In genomic region chr17:45052052-45052772, GRCh38 we compare ENCODE assay signal across 1 cellular context.
TF ChIP-seq lines count a peak whose summit lies in the region.

No MANE protein-coding gene starts in this region.

TF ChIP-seq in HEK293, 187 proteins besides CTCF, POLR2A, EP300 and RAD21 (continued from another document and continues in another):
- TF ChIP-seq, protein P1, sequence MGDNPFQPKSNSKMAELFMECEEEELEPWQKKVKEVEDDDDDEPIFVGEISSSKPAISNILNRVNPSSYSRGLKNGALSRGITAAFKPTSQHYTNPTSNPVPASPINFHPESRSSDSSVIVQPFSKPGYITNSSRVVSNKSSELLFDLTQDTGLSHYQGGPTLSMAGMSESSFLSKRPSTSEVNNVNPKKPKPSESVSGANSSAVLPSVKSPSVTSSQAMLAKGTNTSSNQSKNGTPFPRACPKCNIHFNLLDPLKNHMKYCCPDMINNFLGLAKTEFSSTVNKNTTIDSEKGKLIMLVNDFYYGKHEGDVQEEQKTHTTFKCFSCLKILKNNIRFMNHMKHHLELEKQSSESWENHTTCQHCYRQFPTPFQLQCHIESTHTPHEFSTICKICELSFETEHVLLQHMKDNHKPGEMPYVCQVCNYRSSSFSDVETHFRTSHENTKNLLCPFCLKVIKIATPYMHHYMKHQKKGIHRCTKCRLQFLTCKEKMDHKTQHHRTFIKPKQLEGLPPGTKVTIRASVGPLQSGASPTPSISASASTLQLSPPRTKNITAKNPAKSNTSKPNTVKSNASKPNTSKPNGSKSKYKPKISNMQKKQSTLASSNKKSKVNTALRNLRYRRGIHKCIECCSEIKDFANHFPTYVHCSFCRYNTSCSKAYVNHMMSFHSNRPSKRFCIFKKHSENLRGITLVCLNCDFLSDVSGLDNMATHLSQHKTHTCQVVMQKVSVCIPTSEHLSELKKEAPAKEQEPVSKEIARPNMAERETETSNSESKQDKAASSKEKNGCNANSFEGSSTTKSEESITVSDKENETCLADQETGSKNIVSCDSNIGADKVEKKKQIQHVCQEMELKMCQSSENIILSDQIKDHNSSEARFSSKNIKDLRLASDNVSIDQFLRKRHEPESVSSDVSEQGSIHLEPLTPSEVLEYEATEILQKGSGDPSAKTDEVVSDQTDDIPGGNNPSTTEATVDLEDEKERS (tag by site-specific recombination; IDR thresholded peaks at IDR 0.05), result 0 out of 2 replicates have a peak, but pooled peaks have one; percentile 51
- TF ChIP-seq ZNF501 (tag by site-specific recombination; IDR thresholded peaks at IDR 0.05) (peak; percentile 80; the same call in 1 of the 2 replicates), GFI1B (tag by site-specific recombination; IDR thresholded peaks at IDR 0.05) (no peak), ZSCAN30 (tag by site-specific recombination; IDR thresholded peaks at IDR 0.05) (peak; percentile 47; the same call in 1 of the 2 replicates), ZNF350 (tag by site-specific recombination; IDR thresholded peaks at IDR 0.05) (no peak), ZNF148 (tag by site-specific recombination; IDR thresholded peaks at IDR 0.05; ENCODE audit: borderline replicate concordance) (no peak), ZNF529 (tag by site-specific recombination; IDR thresholded peaks at IDR 0.05; ENCODE audit: insufficient replicate concordance) (no peak), ZNF248 (tag by site-specific recombination; IDR thresholded peaks at IDR 0.05) (no peak), HOXC10 (CRISPR knock-in tag; IDR thresholded peaks at IDR 0.05) (no peak), BCL11B (tag by site-specific recombination; IDR thresholded peaks at IDR 0.05; ENCODE audit: low read depth) (no peak), ZNF426 (tag by site-specific recombination; IDR thresholded peaks at IDR 0.05) (no peak), ZNF335 (tag by site-specific recombination; conservative IDR thresholded peaks at IDR 0.05) (peak; percentile 77), ZIC2 (tag by site-specific recombination; IDR thresholded peaks at IDR 0.05) (no peak), ZNF341 (tag by site-specific recombination; IDR thresholded peaks at IDR 0.05; ENCODE audit: low read depth) (no peak), ZNF670 (tag by site-specific recombination; IDR thresholded peaks at IDR 0.05; ENCODE audit: low read depth) (no peak), ZBTB48 (tag by site-specific recombination; IDR thresholded peaks at IDR 0.05) (no peak), BCL11A (tag by site-specific recombination; IDR thresholded peaks at IDR 0.05; ENCODE audit: low read depth) (0 out of 2 replicates have a peak, but pooled peaks have one; percentile 21), PATZ1 (tag by site-specific recombination; IDR thresholded peaks at IDR 0.05) (peak; percentile 56; the same call in 1 of the 2 replicates), ZNF394 (tag by site-specific recombination; IDR thresholded peaks at IDR 0.05; ENCODE audit: borderline replicate concordance) (0 out of 2 replicates have a peak, but pooled peaks have one; percentile 12), ZNF133 (tag by site-specific recombination; IDR thresholded peaks at IDR 0.05) (no peak), OVOL3 (tag by site-specific recombination; IDR thresholded peaks at IDR 0.05) (no peak), ZNF600 (tag by site-specific recombination; IDR thresholded peaks at IDR 0.05) (peak; percentile 17; the same call in 1 of the 2 replicates), REPIN1 (tag by site-specific recombination; IDR thresholded peaks at IDR 0.05; ENCODE audit: low read depth) (no peak), MZF1 (tag by site-specific recombination; IDR thresholded peaks at IDR 0.05; ENCODE audit: borderline replicate concordance) (0 out of 2 replicates have a peak, but pooled peaks have one; percentile 29), ZNF366 (tag by site-specific recombination; conservative IDR thresholded peaks at IDR 0.05) (peak; percentile 49; the same call in 1 of the 2 replicates), ZBTB8A (tag by site-specific recombination; IDR thresholded peaks at IDR 0.05) (peak; percentile 66), HIC1 (tag by site-specific recombination; IDR thresholded peaks at IDR 0.05) (no peak)
- TF ChIP-seq, protein P2, sequence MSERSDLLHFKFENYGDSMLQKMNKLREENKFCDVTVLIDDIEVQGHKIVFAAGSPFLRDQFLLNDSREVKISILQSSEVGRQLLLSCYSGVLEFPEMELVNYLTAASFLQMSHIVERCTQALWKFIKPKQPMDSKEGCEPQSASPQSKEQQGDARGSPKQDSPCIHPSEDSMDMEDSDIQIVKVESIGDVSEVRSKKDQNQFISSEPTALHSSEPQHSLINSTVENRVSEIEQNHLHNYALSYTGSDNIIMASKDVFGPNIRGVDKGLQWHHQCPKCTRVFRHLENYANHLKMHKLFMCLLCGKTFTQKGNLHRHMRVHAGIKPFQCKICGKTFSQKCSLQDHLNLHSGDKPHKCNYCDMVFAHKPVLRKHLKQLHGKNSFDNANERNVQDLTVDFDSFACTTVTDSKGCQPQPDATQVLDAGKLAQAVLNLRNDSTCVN (tag by site-specific recombination; optimal IDR thresholded peaks at IDR 0.05), result no peak
- TF ChIP-seq, protein P3, sequence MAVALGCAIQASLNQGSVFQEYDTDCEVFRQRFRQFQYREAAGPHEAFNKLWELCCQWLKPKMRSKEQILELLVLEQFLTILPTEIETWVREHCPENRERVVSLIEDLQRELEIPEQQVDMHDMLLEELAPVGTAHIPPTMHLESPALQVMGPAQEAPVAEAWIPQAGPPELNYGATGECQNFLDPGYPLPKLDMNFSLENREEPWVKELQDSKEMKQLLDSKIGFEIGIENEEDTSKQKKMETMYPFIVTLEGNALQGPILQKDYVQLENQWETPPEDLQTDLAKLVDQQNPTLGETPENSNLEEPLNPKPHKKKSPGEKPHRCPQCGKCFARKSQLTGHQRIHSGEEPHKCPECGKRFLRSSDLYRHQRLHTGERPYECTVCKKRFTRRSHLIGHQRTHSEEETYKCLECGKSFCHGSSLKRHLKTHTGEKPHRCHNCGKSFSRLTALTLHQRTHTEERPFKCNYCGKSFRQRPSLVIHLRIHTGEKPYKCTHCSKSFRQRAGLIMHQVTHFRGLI (tag by site-specific recombination; IDR thresholded peaks at IDR 0.05), result peak; percentile 97
- TF ChIP-seq, protein P4, sequence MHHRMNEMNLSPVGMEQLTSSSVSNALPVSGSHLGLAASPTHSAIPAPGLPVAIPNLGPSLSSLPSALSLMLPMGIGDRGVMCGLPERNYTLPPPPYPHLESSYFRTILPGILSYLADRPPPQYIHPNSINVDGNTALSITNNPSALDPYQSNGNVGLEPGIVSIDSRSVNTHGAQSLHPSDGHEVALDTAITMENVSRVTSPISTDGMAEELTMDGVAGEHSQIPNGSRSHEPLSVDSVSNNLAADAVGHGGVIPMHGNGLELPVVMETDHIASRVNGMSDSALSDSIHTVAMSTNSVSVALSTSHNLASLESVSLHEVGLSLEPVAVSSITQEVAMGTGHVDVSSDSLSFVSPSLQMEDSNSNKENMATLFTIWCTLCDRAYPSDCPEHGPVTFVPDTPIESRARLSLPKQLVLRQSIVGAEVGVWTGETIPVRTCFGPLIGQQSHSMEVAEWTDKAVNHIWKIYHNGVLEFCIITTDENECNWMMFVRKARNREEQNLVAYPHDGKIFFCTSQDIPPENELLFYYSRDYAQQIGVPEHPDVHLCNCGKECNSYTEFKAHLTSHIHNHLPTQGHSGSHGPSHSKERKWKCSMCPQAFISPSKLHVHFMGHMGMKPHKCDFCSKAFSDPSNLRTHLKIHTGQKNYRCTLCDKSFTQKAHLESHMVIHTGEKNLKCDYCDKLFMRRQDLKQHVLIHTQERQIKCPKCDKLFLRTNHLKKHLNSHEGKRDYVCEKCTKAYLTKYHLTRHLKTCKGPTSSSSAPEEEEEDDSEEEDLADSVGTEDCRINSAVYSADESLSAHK (tag by site-specific recombination; IDR thresholded peaks at IDR 0.05), result peak; percentile 39; the same call in 1 of the 2 replicates
- TF ChIP-seq, protein P5, sequence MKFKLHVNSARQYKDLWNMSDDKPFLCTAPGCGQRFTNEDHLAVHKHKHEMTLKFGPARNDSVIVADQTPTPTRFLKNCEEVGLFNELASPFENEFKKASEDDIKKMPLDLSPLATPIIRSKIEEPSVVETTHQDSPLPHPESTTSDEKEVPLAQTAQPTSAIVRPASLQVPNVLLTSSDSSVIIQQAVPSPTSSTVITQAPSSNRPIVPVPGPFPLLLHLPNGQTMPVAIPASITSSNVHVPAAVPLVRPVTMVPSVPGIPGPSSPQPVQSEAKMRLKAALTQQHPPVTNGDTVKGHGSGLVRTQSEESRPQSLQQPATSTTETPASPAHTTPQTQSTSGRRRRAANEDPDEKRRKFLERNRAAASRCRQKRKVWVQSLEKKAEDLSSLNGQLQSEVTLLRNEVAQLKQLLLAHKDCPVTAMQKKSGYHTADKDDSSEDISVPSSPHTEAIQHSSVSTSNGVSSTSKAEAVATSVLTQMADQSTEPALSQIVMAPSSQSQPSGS (tag by site-specific recombination; IDR thresholded peaks at IDR 0.05; ENCODE audit: low read depth), result no peak
- TF ChIP-seq, protein P6, sequence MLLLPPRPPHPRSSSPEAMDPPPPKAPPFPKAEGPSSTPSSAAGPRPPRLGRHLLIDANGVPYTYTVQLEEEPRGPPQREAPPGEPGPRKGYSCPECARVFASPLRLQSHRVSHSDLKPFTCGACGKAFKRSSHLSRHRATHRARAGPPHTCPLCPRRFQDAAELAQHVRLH (tag by site-specific recombination; IDR thresholded peaks at IDR 0.05), result 0 out of 2 replicates have a peak, but pooled peaks have one; percentile 26
- TF ChIP-seq, protein P7, sequence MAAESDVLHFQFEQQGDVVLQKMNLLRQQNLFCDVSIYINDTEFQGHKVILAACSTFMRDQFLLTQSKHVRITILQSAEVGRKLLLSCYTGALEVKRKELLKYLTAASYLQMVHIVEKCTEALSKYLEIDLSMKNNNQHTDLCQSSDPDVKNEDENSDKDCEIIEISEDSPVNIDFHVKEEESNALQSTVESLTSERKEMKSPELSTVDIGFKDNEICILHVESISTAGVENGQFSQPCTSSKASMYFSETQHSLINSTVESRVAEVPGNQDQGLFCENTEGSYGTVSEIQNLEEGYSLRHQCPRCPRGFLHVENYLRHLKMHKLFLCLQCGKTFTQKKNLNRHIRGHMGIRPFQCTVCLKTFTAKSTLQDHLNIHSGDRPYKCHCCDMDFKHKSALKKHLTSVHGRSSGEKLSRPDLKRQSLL (tag by site-specific recombination; IDR thresholded peaks at IDR 0.05), result no peak
- TF ChIP-seq, protein P8, sequence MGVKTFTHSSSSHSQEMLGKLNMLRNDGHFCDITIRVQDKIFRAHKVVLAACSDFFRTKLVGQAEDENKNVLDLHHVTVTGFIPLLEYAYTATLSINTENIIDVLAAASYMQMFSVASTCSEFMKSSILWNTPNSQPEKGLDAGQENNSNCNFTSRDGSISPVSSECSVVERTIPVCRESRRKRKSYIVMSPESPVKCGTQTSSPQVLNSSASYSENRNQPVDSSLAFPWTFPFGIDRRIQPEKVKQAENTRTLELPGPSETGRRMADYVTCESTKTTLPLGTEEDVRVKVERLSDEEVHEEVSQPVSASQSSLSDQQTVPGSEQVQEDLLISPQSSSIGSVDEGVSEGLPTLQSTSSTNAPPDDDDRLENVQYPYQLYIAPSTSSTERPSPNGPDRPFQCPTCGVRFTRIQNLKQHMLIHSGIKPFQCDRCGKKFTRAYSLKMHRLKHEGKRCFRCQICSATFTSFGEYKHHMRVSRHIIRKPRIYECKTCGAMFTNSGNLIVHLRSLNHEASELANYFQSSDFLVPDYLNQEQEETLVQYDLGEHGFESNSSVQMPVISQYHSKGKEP (tag by site-specific recombination; IDR thresholded peaks at IDR 0.05), result no peak
